ENCODE assay signal across 1 cellular context in the genomic region with DNA sequence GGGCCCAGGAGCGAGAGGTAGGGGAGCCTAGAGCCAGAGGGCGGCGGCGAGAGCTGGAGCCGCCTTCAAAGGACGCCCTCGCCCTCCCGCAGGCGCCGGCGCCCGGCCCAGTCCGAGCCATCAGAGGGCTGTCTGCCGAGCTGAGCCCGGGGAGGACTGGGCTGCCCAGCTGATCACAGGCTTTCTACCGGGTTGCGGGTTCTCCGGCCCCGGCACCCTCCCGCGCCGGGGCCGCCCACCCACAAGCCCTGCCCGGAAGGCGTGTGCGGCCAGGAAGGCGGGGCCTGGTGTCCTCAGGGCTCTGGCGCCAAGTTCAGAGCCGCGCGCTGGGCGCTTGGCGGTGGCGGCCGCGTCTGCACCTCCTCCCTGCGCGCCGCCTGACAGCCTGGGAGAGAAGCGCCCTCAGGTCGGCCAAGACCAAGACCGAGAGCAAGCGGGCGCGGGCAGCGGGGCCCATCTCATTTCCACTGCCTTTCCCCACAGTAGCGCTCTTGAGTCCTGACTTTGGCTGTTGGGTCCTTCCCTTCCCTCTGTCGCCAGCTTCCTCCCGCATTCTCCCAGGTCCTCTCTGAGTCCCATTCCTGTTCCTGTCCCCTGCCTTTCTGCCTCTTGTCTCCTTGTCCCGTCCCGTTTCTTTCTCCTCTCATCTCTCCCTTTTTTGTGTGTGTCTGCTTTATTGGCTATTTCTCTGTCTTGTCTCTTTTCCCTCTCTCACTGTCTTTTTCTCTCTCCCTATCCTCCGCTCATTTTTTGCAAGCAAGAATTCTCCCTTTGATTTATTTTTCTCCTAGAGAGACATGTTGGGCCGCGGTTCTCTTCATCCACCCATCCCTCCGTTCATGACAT.
TF ChIP-seq lines count a peak whose summit lies in the region.

No MANE protein-coding gene starts in this region.

TF ChIP-seq in K562, 482 proteins besides CTCF, POLR2A, EP300 and RAD21 (continued from another document and continues in another):
- TF ChIP-seq, protein P1, sequence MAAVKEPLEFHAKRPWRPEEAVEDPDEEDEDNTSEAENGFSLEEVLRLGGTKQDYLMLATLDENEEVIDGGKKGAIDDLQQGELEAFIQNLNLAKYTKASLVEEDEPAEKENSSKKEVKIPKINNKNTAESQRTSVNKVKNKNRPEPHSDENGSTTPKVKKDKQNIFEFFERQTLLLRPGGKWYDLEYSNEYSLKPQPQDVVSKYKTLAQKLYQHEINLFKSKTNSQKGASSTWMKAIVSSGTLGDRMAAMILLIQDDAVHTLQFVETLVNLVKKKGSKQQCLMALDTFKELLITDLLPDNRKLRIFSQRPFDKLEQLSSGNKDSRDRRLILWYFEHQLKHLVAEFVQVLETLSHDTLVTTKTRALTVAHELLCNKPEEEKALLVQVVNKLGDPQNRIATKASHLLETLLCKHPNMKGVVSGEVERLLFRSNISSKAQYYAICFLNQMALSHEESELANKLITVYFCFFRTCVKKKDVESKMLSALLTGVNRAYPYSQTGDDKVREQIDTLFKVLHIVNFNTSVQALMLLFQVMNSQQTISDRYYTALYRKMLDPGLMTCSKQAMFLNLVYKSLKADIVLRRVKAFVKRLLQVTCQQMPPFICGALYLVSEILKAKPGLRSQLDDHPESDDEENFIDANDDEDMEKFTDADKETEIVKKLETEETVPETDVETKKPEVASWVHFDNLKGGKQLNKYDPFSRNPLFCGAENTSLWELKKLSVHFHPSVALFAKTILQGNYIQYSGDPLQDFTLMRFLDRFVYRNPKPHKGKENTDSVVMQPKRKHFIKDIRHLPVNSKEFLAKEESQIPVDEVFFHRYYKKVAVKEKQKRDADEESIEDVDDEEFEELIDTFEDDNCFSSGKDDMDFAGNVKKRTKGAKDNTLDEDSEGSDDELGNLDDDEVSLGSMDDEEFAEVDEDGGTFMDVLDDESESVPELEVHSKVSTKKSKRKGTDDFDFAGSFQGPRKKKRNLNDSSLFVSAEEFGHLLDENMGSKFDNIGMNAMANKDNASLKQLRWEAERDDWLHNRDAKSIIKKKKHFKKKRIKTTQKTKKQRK (IDR thresholded peaks at IDR 0.05; ENCODE audit: borderline replicate concordance, low read depth, low read length) = no peak
- 0 out of 4 replicates have a peak, but pooled peaks of 1 of the 2 experiments have one; percentile 30 for TF ChIP-seq MAZ (CRISPR knock-in tag; conservative IDR thresholded peaks at IDR 0.05 in 1 of 2, IDR thresholded peaks at IDR 0.05 in 1 of 2)
- peak; percentile 36 for TF ChIP-seq ASH1L (IDR thresholded peaks at IDR 0.05; ENCODE audit: borderline replicate concordance, low read depth, partially characterized antibody)
- TF ChIP-seq DNMT1 (IDR thresholded peaks at IDR 0.05) = 0 out of 2 replicates have a peak, but pooled peaks have one; percentile 37
- TF ChIP-seq, protein P2, sequence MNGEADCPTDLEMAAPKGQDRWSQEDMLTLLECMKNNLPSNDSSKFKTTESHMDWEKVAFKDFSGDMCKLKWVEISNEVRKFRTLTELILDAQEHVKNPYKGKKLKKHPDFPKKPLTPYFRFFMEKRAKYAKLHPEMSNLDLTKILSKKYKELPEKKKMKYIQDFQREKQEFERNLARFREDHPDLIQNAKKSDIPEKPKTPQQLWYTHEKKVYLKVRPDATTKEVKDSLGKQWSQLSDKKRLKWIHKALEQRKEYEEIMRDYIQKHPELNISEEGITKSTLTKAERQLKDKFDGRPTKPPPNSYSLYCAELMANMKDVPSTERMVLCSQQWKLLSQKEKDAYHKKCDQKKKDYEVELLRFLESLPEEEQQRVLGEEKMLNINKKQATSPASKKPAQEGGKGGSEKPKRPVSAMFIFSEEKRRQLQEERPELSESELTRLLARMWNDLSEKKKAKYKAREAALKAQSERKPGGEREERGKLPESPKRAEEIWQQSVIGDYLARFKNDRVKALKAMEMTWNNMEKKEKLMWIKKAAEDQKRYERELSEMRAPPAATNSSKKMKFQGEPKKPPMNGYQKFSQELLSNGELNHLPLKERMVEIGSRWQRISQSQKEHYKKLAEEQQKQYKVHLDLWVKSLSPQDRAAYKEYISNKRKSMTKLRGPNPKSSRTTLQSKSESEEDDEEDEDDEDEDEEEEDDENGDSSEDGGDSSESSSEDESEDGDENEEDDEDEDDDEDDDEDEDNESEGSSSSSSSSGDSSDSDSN (IDR thresholded peaks at IDR 0.05; ENCODE audit: borderline replicate concordance in 1 of 2, low read depth in 2 of 2, low read length in 2 of 2) = peak in 1 of 2 experiments; percentile 89; a peak in 1 of 4 replicates
- TF ChIP-seq CC2D1A (IDR thresholded peaks at IDR 0.05) = peak; percentile 69
- TF ChIP-seq ZNF184 (CRISPR knock-in tag; IDR thresholded peaks at IDR 0.05) = no peak
- TF ChIP-seq ATF1 (CRISPR knock-in tag; IDR thresholded peaks at IDR 0.05) = no peak
- TF ChIP-seq ATF1 (tag; IDR thresholded peaks at IDR 0.05) = peak; percentile 64
- no peak for TF ChIP-seq ZNF124 (CRISPR knock-in tag; IDR thresholded peaks at IDR 0.05)
- TF ChIP-seq ZNF780A (CRISPR knock-in tag; IDR thresholded peaks at IDR 0.05) = no peak
- TF ChIP-seq ZBTB1 (CRISPR knock-in tag; IDR thresholded peaks at IDR 0.05; ENCODE audit: borderline replicate concordance, low read depth) = no peak
- TF ChIP-seq L3MBTL2 (IDR thresholded peaks at IDR 0.05) = peak; percentile 59
- TF ChIP-seq, protein P3, sequence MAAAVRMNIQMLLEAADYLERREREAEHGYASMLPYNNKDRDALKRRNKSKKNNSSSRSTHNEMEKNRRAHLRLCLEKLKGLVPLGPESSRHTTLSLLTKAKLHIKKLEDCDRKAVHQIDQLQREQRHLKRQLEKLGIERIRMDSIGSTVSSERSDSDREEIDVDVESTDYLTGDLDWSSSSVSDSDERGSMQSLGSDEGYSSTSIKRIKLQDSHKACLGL (CRISPR knock-in tag; IDR thresholded peaks at IDR 0.05; ENCODE audit: borderline replicate concordance, poor library complexity, severe bottlenecking) = no peak
- TF ChIP-seq, protein P4, sequence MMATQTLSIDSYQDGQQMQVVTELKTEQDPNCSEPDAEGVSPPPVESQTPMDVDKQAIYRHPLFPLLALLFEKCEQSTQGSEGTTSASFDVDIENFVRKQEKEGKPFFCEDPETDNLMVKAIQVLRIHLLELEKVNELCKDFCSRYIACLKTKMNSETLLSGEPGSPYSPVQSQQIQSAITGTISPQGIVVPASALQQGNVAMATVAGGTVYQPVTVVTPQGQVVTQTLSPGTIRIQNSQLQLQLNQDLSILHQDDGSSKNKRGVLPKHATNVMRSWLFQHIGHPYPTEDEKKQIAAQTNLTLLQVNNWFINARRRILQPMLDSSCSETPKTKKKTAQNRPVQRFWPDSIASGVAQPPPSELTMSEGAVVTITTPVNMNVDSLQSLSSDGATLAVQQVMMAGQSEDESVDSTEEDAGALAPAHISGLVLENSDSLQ (IDR thresholded peaks at IDR 0.05) = peak; percentile 46; the same call in 1 of the 2 replicates
- TF ChIP-seq MTA1 (IDR thresholded peaks at IDR 0.05; ENCODE audit: borderline replicate concordance) = peak; percentile 43; the same call in 1 of the 2 replicates
- TF ChIP-seq LARP7 (IDR thresholded peaks at IDR 0.05) = peak; percentile 94; the same call in 1 of the 2 replicates
- TF ChIP-seq ZSCAN32 (CRISPR knock-in tag; IDR thresholded peaks at IDR 0.05) = no peak
- 0 out of 2 replicates have a peak, but pooled peaks have one; percentile 4 for TF ChIP-seq BHLHE40 (IDR thresholded peaks at IDR 0.05; ENCODE audit: low read length)
- peak; percentile 84 to 96; a peak in 3 of 4 replicates for TF ChIP-seq MCM7 (IDR thresholded peaks at IDR 0.05)
- TF ChIP-seq HDGF (IDR thresholded peaks at IDR 0.05) = no peak
- TF ChIP-seq ILF3 (IDR thresholded peaks at IDR 0.05; ENCODE audit: borderline replicate concordance) = no peak
- no peak for TF ChIP-seq SMARCB1 (IDR thresholded peaks at IDR 0.05; ENCODE audit: insufficient read length, low read depth)
- TF ChIP-seq RBM25 (IDR thresholded peaks at IDR 0.05; ENCODE audit: low read depth, low read length, severe bottlenecking) = no peak
- TF ChIP-seq, protein P5, sequence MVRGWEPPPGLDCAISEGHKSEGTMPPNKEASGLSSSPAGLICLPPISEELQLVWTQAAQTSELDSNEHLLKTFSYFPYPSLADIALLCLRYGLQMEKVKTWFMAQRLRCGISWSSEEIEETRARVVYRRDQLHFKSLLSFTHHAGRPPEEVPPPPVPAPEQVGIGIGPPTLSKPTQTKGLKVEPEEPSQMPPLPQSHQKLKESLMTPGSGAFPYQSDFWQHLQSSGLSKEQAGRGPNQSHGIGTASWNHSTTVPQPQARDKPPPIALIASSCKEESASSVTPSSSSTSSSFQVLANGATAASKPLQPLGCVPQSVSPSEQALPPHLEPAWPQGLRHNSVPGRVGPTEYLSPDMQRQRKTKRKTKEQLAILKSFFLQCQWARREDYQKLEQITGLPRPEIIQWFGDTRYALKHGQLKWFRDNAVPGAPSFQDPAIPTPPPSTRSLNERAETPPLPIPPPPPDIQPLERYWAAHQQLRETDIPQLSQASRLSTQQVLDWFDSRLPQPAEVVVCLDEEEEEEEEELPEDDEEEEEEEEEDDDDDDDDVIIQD (CRISPR knock-in tag; IDR thresholded peaks at IDR 0.05) = no peak
- no peak for TF ChIP-seq ETV5 (CRISPR knock-in tag; IDR thresholded peaks at IDR 0.05; ENCODE audit: low read depth)
- no peak for TF ChIP-seq CBX1 (IDR thresholded peaks at IDR 0.05; ENCODE audit: low read depth)
- TF ChIP-seq, protein P6, sequence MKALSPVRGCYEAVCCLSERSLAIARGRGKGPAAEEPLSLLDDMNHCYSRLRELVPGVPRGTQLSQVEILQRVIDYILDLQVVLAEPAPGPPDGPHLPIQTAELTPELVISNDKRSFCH (CRISPR knock-in tag; IDR thresholded peaks at IDR 0.05) = no peak; the same call in 1 of the 2 replicates
- TF ChIP-seq, protein P6 (tag; IDR thresholded peaks at IDR 0.05) = 0 out of 2 replicates have a peak, but pooled peaks have one; percentile 49
- TF ChIP-seq, protein P7, sequence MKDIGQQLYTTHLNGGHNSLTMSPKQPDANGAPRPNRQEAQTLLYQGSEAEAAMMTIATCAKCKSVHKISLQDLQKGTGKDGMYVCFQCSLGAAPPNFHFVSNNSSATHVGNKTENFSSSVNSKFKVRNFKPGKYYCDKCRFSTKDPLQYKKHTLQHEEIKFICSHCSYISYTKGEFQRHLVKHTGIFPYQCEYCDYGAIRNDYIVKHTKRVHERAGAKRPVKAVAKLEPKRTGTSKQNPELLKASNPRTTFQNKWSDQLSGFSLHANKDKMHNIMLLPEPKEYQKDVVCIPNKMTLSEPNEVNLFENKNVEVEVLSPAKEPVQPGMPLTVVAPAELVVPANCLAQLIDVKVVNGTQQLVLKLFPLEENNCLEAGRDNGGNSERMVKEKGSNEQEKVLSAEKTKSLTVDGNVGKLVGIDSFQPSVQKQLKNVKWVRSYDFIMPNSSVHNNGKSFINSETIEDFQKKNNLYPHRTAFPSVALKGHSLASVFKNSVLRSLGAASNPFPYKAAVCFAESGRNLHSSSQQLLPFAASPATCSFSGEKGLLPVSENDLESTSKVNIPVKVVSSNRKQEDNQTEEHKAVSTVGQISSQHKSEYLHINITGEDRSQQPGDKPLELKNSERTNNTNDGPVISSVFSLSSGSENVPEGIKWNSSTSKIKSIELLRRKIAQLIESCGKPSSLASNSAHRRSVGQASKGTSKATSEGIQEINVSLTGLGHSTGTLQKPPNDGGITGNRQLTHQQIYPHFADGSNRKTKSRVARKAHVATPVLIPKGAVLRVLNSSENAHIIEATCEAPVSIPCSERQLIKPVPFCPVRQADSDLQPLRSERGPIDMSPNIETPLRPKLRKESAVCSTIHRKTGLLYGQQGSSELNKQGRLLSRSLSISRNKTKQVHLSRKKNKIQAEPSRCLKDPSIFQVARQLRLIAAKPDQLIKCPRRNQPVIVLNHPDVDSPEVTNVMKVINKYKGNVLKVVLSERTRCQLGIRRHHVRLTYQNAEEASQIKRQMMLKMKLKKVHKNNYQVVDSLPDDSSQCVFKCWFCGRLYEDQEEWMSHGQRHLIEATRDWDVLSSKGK (CRISPR knock-in tag; IDR thresholded peaks at IDR 0.05) = no peak
- TF ChIP-seq, protein P8, sequence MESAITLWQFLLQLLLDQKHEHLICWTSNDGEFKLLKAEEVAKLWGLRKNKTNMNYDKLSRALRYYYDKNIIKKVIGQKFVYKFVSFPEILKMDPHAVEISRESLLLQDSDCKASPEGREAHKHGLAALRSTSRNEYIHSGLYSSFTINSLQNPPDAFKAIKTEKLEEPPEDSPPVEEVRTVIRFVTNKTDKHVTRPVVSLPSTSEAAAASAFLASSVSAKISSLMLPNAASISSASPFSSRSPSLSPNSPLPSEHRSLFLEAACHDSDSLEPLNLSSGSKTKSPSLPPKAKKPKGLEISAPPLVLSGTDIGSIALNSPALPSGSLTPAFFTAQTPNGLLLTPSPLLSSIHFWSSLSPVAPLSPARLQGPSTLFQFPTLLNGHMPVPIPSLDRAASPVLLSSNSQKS (CRISPR knock-in tag; IDR thresholded peaks at IDR 0.05) = no peak
- no peak for TF ChIP-seq SAP30 (IDR thresholded peaks at IDR 0.05; ENCODE audit: borderline replicate concordance, insufficient read depth, low read depth, low read length, poor library complexity, severe bottlenecking)
- peak; percentile 51; the same call in 1 of the 2 replicates for TF ChIP-seq SMARCA4 (IDR thresholded peaks at IDR 0.05)
- TF ChIP-seq, protein P9, sequence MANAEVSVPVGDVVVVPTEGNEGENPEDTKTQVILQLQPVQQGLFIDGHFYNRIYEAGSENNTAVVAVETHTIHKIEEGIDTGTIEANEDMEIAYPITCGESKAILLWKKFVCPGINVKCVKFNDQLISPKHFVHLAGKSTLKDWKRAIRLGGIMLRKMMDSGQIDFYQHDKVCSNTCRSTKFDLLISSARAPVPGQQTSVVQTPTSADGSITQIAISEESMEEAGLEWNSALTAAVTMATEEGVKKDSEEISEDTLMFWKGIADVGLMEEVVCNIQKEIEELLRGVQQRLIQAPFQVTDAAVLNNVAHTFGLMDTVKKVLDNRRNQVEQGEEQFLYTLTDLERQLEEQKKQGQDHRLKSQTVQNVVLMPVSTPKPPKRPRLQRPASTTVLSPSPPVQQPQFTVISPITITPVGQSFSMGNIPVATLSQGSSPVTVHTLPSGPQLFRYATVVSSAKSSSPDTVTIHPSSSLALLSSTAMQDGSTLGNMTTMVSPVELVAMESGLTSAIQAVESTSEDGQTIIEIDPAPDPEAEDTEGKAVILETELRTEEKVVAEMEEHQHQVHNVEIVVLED (CRISPR knock-in tag; IDR thresholded peaks at IDR 0.05) = no peak
